In genomic region chr9:15121591-15121990, GRCh38 we compare ENCODE assay signal across 22 cellular contexts.
"Had no signal": no experiment of that assay in that cellular context is flagged by ENCODE, and none has a peak within 500 bp of the region (broad histone marks: within the 10 kb centered on the region; RNA-seq: fewer than 3 reads in every experiment).

No MANE protein-coding gene starts in this region.

- ATAC-seq: activated CD8-positive, alpha-beta T cell treated with anti-CD3 and anti-CD28 coated beads for 36 hours; activated naive CD4-positive, alpha-beta T cell treated with anti-CD3 and anti-CD28 coated beads, Interleukin-2, amount 50 U/mL, for 72 hours; left ventricle myocardium superior; mucosa of descending colon; natural killer cell; stimulated activated naive B cell treated with anti-CD40 and anti-IgM and Interleukin-4, amounts not matched to agents 10 μg/mL and 1 μg/mL and 100 μg/mL, for 72 hours had no signal

- DNase-seq: activated CD4-positive, alpha-beta T cell treated with anti-CD3 and anti-CD28 coated beads for 4 hours; activated CD8-positive, alpha-beta T cell treated with anti-CD3 and anti-CD28 coated beads for 36 hours; activated gamma-delta T cell; activated T-cell treated with anti-CD3 and anti-CD28 coated beads, Interleukin-2, amount 50 U/mL, for 48 hours; amygdala; brain microvascular endothelial cell; effector memory CD4-positive, alpha-beta T cell; left ventricle myocardium superior; mucosa of descending colon; natural killer cell; stimulated activated CD4-positive, alpha-beta T cell treated with anti-CD3 and anti-CD28 coated beads, Interleukin-15, amount 100 ng/mL, for 24 hours; stimulated activated CD4-positive, alpha-beta T cell treated with anti-CD3 and anti-CD28 coated beads, Interleukin-4, amount 100 ng/mL, for 1 hour; stimulated activated naive B cell treated with anti-CD40 and anti-IgM and Interleukin-4, amounts not matched to agents 10 μg/mL and 1 μg/mL and 100 μg/mL, for 72 hours; SW 1271; T-helper 9 cell; WERI-Rb-1 had no signal

- H3K4me3 ChIP-seq: mucosa of descending colon, right atrium auricular region, skin epidermis had no signal

- H3K4me1 Mint-ChIP-seq: memory B cell; natural killer cell; stimulated activated naive B cell treated with anti-CD40 and anti-IgM and Interleukin-4, amounts not matched to agents 10 μg/mL and 1 μg/mL and 100 μg/mL, for 72 hours had no signal

- H3K9me3 Mint-ChIP-seq: activated CD8-positive, alpha-beta T cell treated with anti-CD3 and anti-CD28 coated beads for 36 hours; activated naive CD4-positive, alpha-beta T cell treated with anti-CD3 and anti-CD28 coated beads, Interleukin-2, amount 50 U/mL, for 72 hours; memory B cell; natural killer cell; stimulated activated naive B cell treated with anti-CD40 and anti-IgM and Interleukin-4, amounts not matched to agents 10 μg/mL and 1 μg/mL and 100 μg/mL, for 72 hours had no signal

- H3K4me1 ChIP-seq: foreskin keratinocyte, right atrium auricular region had no signal

- H3K9me3 ChIP-seq: mucosa of descending colon, right atrium auricular region had no signal

- H3K36me3 Mint-ChIP-seq: activated naive CD4-positive, alpha-beta T cell treated with anti-CD3 and anti-CD28 coated beads, Interleukin-2, amount 50 U/mL, for 72 hours; natural killer cell; stimulated activated naive B cell treated with anti-CD40 and anti-IgM and Interleukin-4, amounts not matched to agents 10 μg/mL and 1 μg/mL and 100 μg/mL, for 72 hours had no signal

- H3K27ac Mint-ChIP-seq: activated CD8-positive, alpha-beta T cell treated with anti-CD3 and anti-CD28 coated beads for 36 hours; activated naive CD4-positive, alpha-beta T cell treated with anti-CD3 and anti-CD28 coated beads, Interleukin-2, amount 50 U/mL, for 72 hours; memory B cell; natural killer cell; progenitor cell of endocrine pancreas; stimulated activated naive B cell treated with anti-CD40 and anti-IgM and Interleukin-4, amounts not matched to agents 10 μg/mL and 1 μg/mL and 100 μg/mL, for 72 hours had no signal

- H3K36me3 ChIP-seq: brain microvascular endothelial cell, right atrium auricular region, WERI-Rb-1 had no signal

- H3K4me3 Mint-ChIP-seq: activated CD8-positive, alpha-beta T cell treated with anti-CD3 and anti-CD28 coated beads for 36 hours; memory B cell; natural killer cell; stimulated activated naive B cell treated with anti-CD40 and anti-IgM and Interleukin-4, amounts not matched to agents 10 μg/mL and 1 μg/mL and 100 μg/mL, for 72 hours had no signal

- H3K27ac ChIP-seq: brain microvascular endothelial cell, foreskin keratinocyte, right atrium auricular region, skin epidermis, WERI-Rb-1 had no signal

- H3K27me3 ChIP-seq: brain microvascular endothelial cell, foreskin keratinocyte, right atrium auricular region had no signal
